Comparison of ENCODE assay signal across 8 cellular contexts in the genomic region with DNA sequence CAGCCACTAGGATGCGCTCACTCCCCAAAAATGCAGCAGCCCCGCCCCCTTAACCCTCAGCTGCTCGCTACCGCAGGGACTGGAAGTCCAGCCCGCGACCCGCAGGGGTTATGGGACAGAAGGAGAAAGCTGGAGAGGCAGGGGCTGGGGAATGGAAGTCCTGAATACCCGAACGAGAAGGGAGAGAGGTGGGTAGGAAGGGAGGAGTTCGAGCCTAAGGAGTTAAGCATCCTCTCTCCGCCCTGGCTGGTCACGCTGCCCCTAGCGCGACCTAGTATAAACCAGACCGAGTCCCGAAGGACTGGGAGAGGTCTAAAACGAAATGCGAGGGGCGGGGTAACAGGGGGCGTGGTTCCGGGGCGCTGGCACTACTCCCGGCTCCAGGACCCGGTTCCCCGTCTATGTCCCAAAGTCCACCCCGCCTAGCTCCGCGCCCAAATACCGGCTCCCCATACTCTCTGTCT. TPM values are rescaled to one million over a fixed set of nuclear protein-coding genes. Genes with fewer than 3 reads are reported as not detected.
A peak's percentile ranks its signal among the peaks of the same experiment; 100 is the strongest.
DNase-seq lines count a peak whose midpoint lies in the region; ATAC-seq, FAIRE-seq and TF ChIP-seq lines count a peak whose summit lies in the region.

No MANE protein-coding gene starts in this region.

- ATAC-seq in GM18907 (IDR thresholded peaks at IDR 0.05; ENCODE audit: unreplicated experiment) (peak; percentile 54), pancreas (peak; percentile 76 to 89 (median 86))

- H3K9me2 ChIP-seq in SU-DHL-6 (replicated peaks; ENCODE audit: insufficient read depth, low read length): no peaks in the 10 kb centered on the region

- peak overlapping the region; percentile 73 for H3K4me2 ChIP-seq in SU-DHL-6 (ENCODE audit: low read depth, low read length, poor library complexity, severe bottlenecking)

- H3K9ac ChIP-seq in SU-DHL-6 (ENCODE audit: low read length) (peak overlapping the region; percentile 55), adipocyte (ENCODE audit: low read length) (peak overlapping the region; percentile 93)

- H3F3A ChIP-seq in SU-DHL-6 (ENCODE audit: insufficient read depth): peaks cover 30% of the 10 kb centered on the region

- peaks cover 22% of the 10 kb centered on the region; the same call in 1 of the 2 replicates for H3K36me3 ChIP-seq in ACC112 (ENCODE audit: insufficient read depth, low read length)
- peaks cover 18% of the 10 kb centered on the region; the same call in 1 of the 2 replicates for H3K36me3 ChIP-seq in SU-DHL-6 (ENCODE audit: low read length)
- peaks cover 50% of the 10 kb centered on the region for H3K36me3 ChIP-seq in adipocyte (ENCODE audit: control insufficient read depth, insufficient read depth, low read length, severe bottlenecking)
- peaks cover 33% of the 10 kb centered on the region for H3K36me3 ChIP-seq in cardiac muscle cell
- H3K36me3 ChIP-seq in pancreas: peaks cover 0 to 21% (median 17%) of the 10 kb centered on the region in 3 donors
- H3K36me3 ChIP-seq in thyroid gland: peaks cover 33 to 42% of the 10 kb centered on the region in 2 donors

- peaks cover 24% of the 10 kb centered on the region for H3K79me2 ChIP-seq in ACC112 (ENCODE audit: control insufficient read depth, insufficient read depth, low read length, unreplicated experiment)
- H3K79me2 ChIP-seq in SU-DHL-6 (ENCODE audit: insufficient read depth, low read length): peaks cover 6% of the 10 kb centered on the region

- no peak for TF ChIP-seq POLR2A in thyroid gland (IDR thresholded peaks at IDR 0.05)

- peaks cover 37% of the 10 kb centered on the region for H3K4me1 ChIP-seq in ACC112 (ENCODE audit: control insufficient read depth, insufficient read depth, low read length, unreplicated experiment)
- H3K4me1 ChIP-seq in adipocyte (ENCODE audit: control insufficient read depth, insufficient read depth, low read length): peaks cover 33% of the 10 kb centered on the region
- peaks cover 4% of the 10 kb centered on the region for H3K4me1 ChIP-seq in cardiac muscle cell (ENCODE audit: low read depth)
- peaks cover 0 to 4% (median 0%) of the 10 kb centered on the region in 3 donors for H3K4me1 ChIP-seq in pancreas
- peaks cover 30 to 51% of the 10 kb centered on the region in 2 donors for H3K4me1 ChIP-seq in thyroid gland

- 0 to 1% methylated on average over 27 to 29 of the region's 29 CpGs for WGBS in pancreas, 2 donors
- WGBS in thyroid gland, 2 donors: 0 to 1% methylated on average over 17 to 20 of the region's 29 CpGs

- H3K4me3 ChIP-seq in ACC112 (ENCODE audit: low read depth, low read length): peak overlapping the region; percentile 81
- peak overlapping the region; percentile 62 for H3K4me3 ChIP-seq in Jurkat, Clone E6-1 (ENCODE audit: low read length)
- peak overlapping the region; percentile 63 for H3K4me3 ChIP-seq in SU-DHL-6 (ENCODE audit: insufficient read depth, low read length, poor library complexity, severe bottlenecking)
- H3K4me3 ChIP-seq in adipocyte (ENCODE audit: low read length): peak overlapping the region; percentile 94
- peak overlapping the region; percentile 91 for H3K4me3 ChIP-seq in cardiac muscle cell
- H3K4me3 ChIP-seq in pancreas: peak overlapping the region; percentile 25 to 66 (median 54)
- H3K4me3 ChIP-seq in thyroid gland (replicated peaks in 1 of 3): peak overlapping the region; percentile 55 to 84 (median 62)

- DNase-seq in Jurkat, Clone E6-1 (ENCODE audit: low read depth, low spot score): peak; percentile 70
- DNase-seq in adipocyte (ENCODE audit: low read depth) (peak; percentile 95), cardiac muscle cell (ENCODE audit: low read depth in 1 of 2, low spot score in 1 of 2) (peak; percentile 89 to 93), pancreas (peak; percentile 77 to 91 (median 86)), thyroid gland (peak; percentile 93 to 95)

- intact Hi-C loops in pancreas (cut with DNase I): no loop called here
- intact Hi-C loops in thyroid gland (cut with DNase I): loop anchor here (10.0 kb wide), 1 partner anchor 105 kb away; no protein-coding TSS in a partner anchor

- H3K27me3 ChIP-seq in ACC112 (ENCODE audit: insufficient read depth, low read length) (no peaks in the 10 kb centered on the region), SU-DHL-6 (ENCODE audit: low read length) (no peaks in the 10 kb centered on the region), adipocyte (replicated peaks; ENCODE audit: control insufficient read depth, insufficient read depth, low read length) (no peaks in the 10 kb centered on the region), cardiac muscle cell (no peaks in the 10 kb centered on the region), pancreas (no peaks in the 10 kb centered on the region), thyroid gland (no peaks in the 10 kb centered on the region)

- FAIRE-seq in pancreas (lab: Jason Lieb, UNC): no peak

- no peaks in the 10 kb centered on the region for H4K20me1 ChIP-seq in SU-DHL-6 (ENCODE audit: low read depth, low read length)

- H3K9me3 ChIP-seq in SU-DHL-6 (ENCODE audit: insufficient read depth, low read length): no peaks in the 10 kb centered on the region
- H3K9me3 ChIP-seq in adipocyte (ENCODE audit: control insufficient read depth, low read length): no peaks in the 10 kb centered on the region
- no peaks in the 10 kb centered on the region for H3K9me3 ChIP-seq in cardiac muscle cell (ENCODE audit: low read depth)
- no peaks in the 10 kb centered on the region for H3K9me3 ChIP-seq in pancreas
- no peaks in the 10 kb centered on the region for H3K9me3 ChIP-seq in thyroid gland

- TF ChIP-seq CTCF in SU-DHL-6 (IDR thresholded peaks at IDR 0.05; ENCODE audit: insufficient read depth, low read length, poor library complexity, severe bottlenecking) (no peak), cardiac muscle cell (IDR thresholded peaks at IDR 0.05; ENCODE audit: low read depth, low read length) (no peak), pancreas (IDR thresholded peaks at IDR 0.05) (peak in 2 of 4 donors; percentile 27 to 37), thyroid gland (IDR thresholded peaks at IDR 0.05) (peak; percentile 29 to 72 (median 60))

- H2AFZ ChIP-seq in ACC112 (ENCODE audit: low read length, unreplicated experiment) (no peak overlapping the region), SU-DHL-6 (ENCODE audit: low read depth, low read length, severe bottlenecking) (peak overlapping the region; percentile 27)

- H3K27ac ChIP-seq in ACC112 (ENCODE audit: low read depth, low read length) (peak overlapping the region; percentile 74), SU-DHL-6 (ENCODE audit: low read depth, low read length) (peak overlapping the region; percentile 20), cardiac muscle cell (peak overlapping the region; percentile 76), pancreas (peak overlapping the region; percentile 70 to 89 (median 79)), thyroid gland (peak overlapping the region; percentile 82 to 98 (median 93))

RNA-seq across cellular contexts. Expression of a gene that starts 0.4 kb away (rescaled TPM):
- 75.5 TPM for polyA plus RNA-seq in Jurkat, Clone E6-1 (2012; ENCODE audit: insufficient read depth, insufficient read length)
- total RNA-seq in cardiac muscle cell (134 and 138 TPM in 2 replicates), pancreas (10 to 100 TPM in 4 of 6 donors, 1 to 10 TPM in 2; 6.5 to 32.8 (median 13.0) TPM), thyroid gland (100 to 1,000 TPM in 3 of 4 donors, 10 to 100 TPM in 1; 99.9 to 117 (median 114) TPM)
- polyA plus RNA-seq in cardiac muscle cell (154 and 170 TPM in 2 replicates), pancreas (10 to 100 TPM; 58.2 to 68.8 TPM)

RNA-seq across cellular contexts. Expression of a gene that starts 6.4 kb away (rescaled TPM):
- polyA plus RNA-seq in Jurkat, Clone E6-1 (2012; ENCODE audit: insufficient read depth, insufficient read length): 2.3 TPM
- total RNA-seq in cardiac muscle cell (not detected in 2 replicates), pancreas (under 1 TPM in 1 of 6 donors, not detected in 5; 0.06 TPM), thyroid gland (1 to 10 TPM in 1 of 4 donors, under 1 TPM in 1, not detected in 2; 0.54 to 1.8 TPM)
- polyA plus RNA-seq in cardiac muscle cell (not detected in 2 replicates), pancreas (under 1 TPM in 1 of 2 donors, not detected in 1; 0.05 TPM)

RNA-seq across cellular contexts. Expression of a gene that starts 6.8 kb away (rescaled TPM):
- polyA plus RNA-seq in Jurkat, Clone E6-1 (2012; ENCODE audit: insufficient read depth, insufficient read length): 526 TPM
- 226 and 274 TPM in 2 replicates for total RNA-seq in cardiac muscle cell
- 318 and 326 TPM in 2 replicates for polyA plus RNA-seq in cardiac muscle cell
- total RNA-seq in pancreas: 100 to 1,000 TPM in 2 of 6 donors, 10 to 100 TPM in 4; 61.0 to 150 (median 80.8) TPM
- polyA plus RNA-seq in pancreas: 100 to 1,000 TPM in 1 of 2 donors, 10 to 100 TPM in 1; 91.8 to 154 TPM
- 100 to 1,000 TPM; 222 to 314 (median 247) TPM for total RNA-seq in thyroid gland

RNA-seq across cellular contexts. Expression of a gene that starts 8.0 kb away (rescaled TPM):
- not detected for polyA plus RNA-seq in Jurkat, Clone E6-1 (2012; ENCODE audit: insufficient read depth, insufficient read length)
- total RNA-seq in cardiac muscle cell: not detected in 2 replicates
- 0.24 TPM in 1 of 2 replicates, not detected in the other for polyA plus RNA-seq in cardiac muscle cell
- not detected for total RNA-seq in pancreas
- not detected for polyA plus RNA-seq in pancreas
- not detected for total RNA-seq in thyroid gland

RNA-seq across cellular contexts. Expression of a gene that starts 10.3 kb away (rescaled TPM):
- polyA plus RNA-seq in Jurkat, Clone E6-1 (2012; ENCODE audit: insufficient read depth, insufficient read length): 109 TPM
- total RNA-seq in cardiac muscle cell (6.6 and 39.4 TPM in 2 replicates), pancreas (1 to 10 TPM; 2.2 to 7.6 (median 5.3) TPM), thyroid gland (10 to 100 TPM in 1 of 4 donors, 1 to 10 TPM in 3; 5.6 to 11.2 (median 7.2) TPM)
- polyA plus RNA-seq in cardiac muscle cell (7.4 and 16.4 TPM in 2 replicates), pancreas (10 to 100 TPM; 11.3 to 17.4 TPM)

Comparison
In these comparisons a context has a peak if more than half of its experiments do, and no peak if none do; other contexts are left out.
1. Peak in every context shown above with its lines: DNase-seq, ATAC-seq, H3K4me3 ChIP-seq and H3K27ac ChIP-seq.
2. H3K27ac ChIP-seq: peak in every context shown above with its lines; median percentile 93 in thyroid gland; 79 in pancreas; 76 in cardiac muscle cell; 74 in ACC112; 20 in SU-DHL-6.
3. CTCF ChIP-seq: peak in thyroid gland (6 of 6); none in SU-DHL-6 (single experiment) and cardiac muscle cell (single experiment).